Comparison of ENCODE assay signal across 7 cellular contexts in genomic region chr19:51259348-51260245, GRCh38. TPM values are rescaled to one million over a fixed set of nuclear protein-coding genes. Genes with fewer than 3 reads are reported as not detected.
A peak's percentile ranks its signal among the peaks of the same experiment; 100 is the strongest.
DNase-seq lines count a peak whose midpoint lies in the region; ATAC-seq, FAIRE-seq and TF ChIP-seq lines count a peak whose summit lies in the region.

No MANE protein-coding gene starts in this region.

- no peak for ATAC-seq in GM21515 (IDR thresholded peaks at IDR 0.05; ENCODE audit: unreplicated experiment)

- H2AFZ ChIP-seq in neural cell (ENCODE audit: low read depth, low read length) = no peak overlapping the region

- no peaks in the 10 kb centered on the region for H3K9me2 ChIP-seq in neural cell (ENCODE audit: insufficient read depth, low read length)

- no peaks in the 10 kb centered on the region for H3K9me3 ChIP-seq in neural cell (ENCODE audit: low read length)

- no peak overlapping the region for H3K4me2 ChIP-seq in neural cell (ENCODE audit: low read length)

- H3K27ac ChIP-seq in neural cell (ENCODE audit: low read length) = no peak overlapping the region

- no peaks in the 10 kb centered on the region for H3F3A ChIP-seq in neural cell (ENCODE audit: insufficient read depth, low read length, poor library complexity, severe bottlenecking)

- TF ChIP-seq CTCF in neural cell (IDR thresholded peaks at IDR 0.05; ENCODE audit: poor library complexity, severe bottlenecking) = peak; percentile 71

- H4K20me1 ChIP-seq in neural cell (ENCODE audit: insufficient read depth) = no peaks in the 10 kb centered on the region

- H3K27me3 ChIP-seq in neural cell (ENCODE audit: insufficient read depth, low read depth, low read length) = no peaks in the 10 kb centered on the region

- no peak overlapping the region for H3K9ac ChIP-seq in neural cell (ENCODE audit: low read length)

- TF ChIP-seq EP300 in Ishikawa (IDR thresholded peaks at IDR 0.05; ENCODE audit: borderline replicate concordance) = no peak
- TF ChIP-seq EP300 in neural cell (conservative IDR thresholded peaks at IDR 0.05; ENCODE audit: poor library complexity, severe bottlenecking) = no peak

- no peaks in the 10 kb centered on the region for H3K79me2 ChIP-seq in neural cell (replicated peaks; ENCODE audit: insufficient read depth, low read length)

- no peak overlapping the region for H3K4me3 ChIP-seq in neural cell (ENCODE audit: low read length)

- no peaks in the 10 kb centered on the region for H3K36me3 ChIP-seq in neural cell (ENCODE audit: insufficient read depth, low read length)

- DNase-seq in ELF-1 (ENCODE audit: low read depth, low spot score) (peak; percentile 63), dermis microvascular lymphatic vessel endothelial cell (ENCODE audit: low read depth in 2 of 2) (peak; percentile 6 to 45), NCI-H1436 (lab: John Stamatoyannopoulos, UW) (no peak)

- peak; percentile 63 for FAIRE-seq in TTC549 (lab: Jason Lieb, UNC)

- peak; percentile 55 for TF ChIP-seq RAD21 in Ishikawa (IDR thresholded peaks at IDR 0.05; ENCODE audit: low read depth)
- peak; percentile 62 for TF ChIP-seq RAD21 in neural cell (conservative IDR thresholded peaks at IDR 0.05)

TF ChIP-seq in Ishikawa, 13 proteins besides CTCF, POLR2A, EP300 and RAD21:
- no peak for TF ChIP-seq CREB1 (IDR thresholded peaks at IDR 0.05; ENCODE audit: low read depth)
- TF ChIP-seq TCF12 (IDR thresholded peaks at IDR 0.05; ENCODE audit: low read depth) = no peak
- no peak for TF ChIP-seq YY1 (IDR thresholded peaks at IDR 0.05; ENCODE audit: low read depth)
- TF ChIP-seq REST (IDR thresholded peaks at IDR 0.05; ENCODE audit: low read depth) = no peak
- no peak for TF ChIP-seq MAX (IDR thresholded peaks at IDR 0.05)
- TF ChIP-seq NFIC (IDR thresholded peaks at IDR 0.05) = no peak
- TF ChIP-seq TEAD4 (IDR thresholded peaks at IDR 0.05) = no peak
- no peak for TF ChIP-seq USF1 (IDR thresholded peaks at IDR 0.05)
- TF ChIP-seq EGR1 (IDR thresholded peaks at IDR 0.05) = no peak
- no peak for TF ChIP-seq ZBTB7A (IDR thresholded peaks at IDR 0.05; ENCODE audit: low read depth)
- TF ChIP-seq CEBPB (IDR thresholded peaks at IDR 0.05) = no peak
- TF ChIP-seq FOXM1 (IDR thresholded peaks at IDR 0.05; ENCODE audit: borderline replicate concordance, low read depth) = no peak
- no peak for TF ChIP-seq TAF1 (IDR thresholded peaks at IDR 0.05; ENCODE audit: low read depth)

TF ChIP-seq in neural cell, 6 proteins besides CTCF, POLR2A, EP300 and RAD21:
- TF ChIP-seq MXI1 (conservative IDR thresholded peaks at IDR 0.05; ENCODE audit: poor library complexity, severe bottlenecking) (no peak), SMC3 (conservative IDR thresholded peaks at IDR 0.05; ENCODE audit: poor library complexity) (peak; percentile 51)
TF ChIP-seq in neural cell: peak in this region for 1.

RNA-seq across cellular contexts. Expression of gene SIGLECL1, which starts 8.7 kb away (rescaled TPM):
- not detected in 2 replicates for total RNA-seq in dermis microvascular lymphatic vessel endothelial cell
- not detected in 2 replicates for polyA plus RNA-seq in neural cell
- polyA minus RNA-seq in neural cell = not detected in 2 replicates

RNA-seq across cellular contexts. Expression of gene CD33, which starts 34.7 kb away (rescaled TPM):
- total RNA-seq in dermis microvascular lymphatic vessel endothelial cell = under 0.01 TPM in 1 of 2 replicates, not detected in the other
- polyA plus RNA-seq in neural cell = not detected in 2 replicates
- polyA minus RNA-seq in neural cell = not detected in 2 replicates

RNA-seq across cellular contexts. Expression of gene IGLON5, which starts 51.8 kb away (rescaled TPM):
- total RNA-seq in dermis microvascular lymphatic vessel endothelial cell = not detected in 2 replicates
- polyA plus RNA-seq in neural cell = 13.5 and 18.3 TPM in 2 replicates
- polyA minus RNA-seq in neural cell = 8.0 and 12.4 TPM in 2 replicates
